In the genomic region with DNA sequence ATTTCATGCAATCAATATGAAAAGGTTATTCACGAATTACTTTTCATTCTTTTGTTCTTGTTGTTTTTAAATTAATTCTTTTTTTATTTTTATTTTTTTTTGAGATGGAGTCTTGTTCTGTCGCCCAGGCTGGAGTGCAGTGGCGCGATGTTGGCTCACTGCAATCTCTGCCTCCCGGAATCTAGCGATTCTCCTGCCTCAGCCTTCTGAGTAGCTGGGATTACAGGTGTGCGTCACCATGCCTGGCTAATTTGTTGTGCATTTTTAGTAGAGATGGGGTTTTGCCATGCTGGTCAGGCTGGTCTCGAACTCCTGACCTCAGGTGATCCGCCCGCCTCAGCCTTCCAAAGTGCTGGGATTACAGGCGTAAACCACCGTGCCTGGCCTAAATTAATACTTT, we compare ENCODE assay signal across 11 cellular contexts. TPM values are rescaled to one million over a fixed set of nuclear protein-coding genes. Genes with fewer than 3 reads are reported as not detected.
"Had no signal": no experiment of that assay in that cellular context is flagged by ENCODE, and none has a peak within 500 bp of the region (broad histone marks: within the 10 kb centered on the region; RNA-seq: fewer than 3 reads in every experiment).

No MANE protein-coding gene starts in this region.

RNA-seq across cellular contexts. Expression of gene NLRP12, which starts 16.1 kb away (rescaled TPM):
- total RNA-seq: activated CD4-positive, alpha-beta T cell treated with anti-CD3 and anti-CD28 coated beads for 36 hours; activated CD4-positive, alpha-beta T cell treated with anti-CD3 and anti-CD28 coated beads, Interleukin-2, amount 10 ng/mL, durations not matched to agents 7 days and 5 days; activated CD8-positive, alpha-beta memory T cell treated with anti-CD3 and anti-CD28 coated beads, Interleukin-2, amount 10 ng/mL, durations not matched to agents 7 days and 5 days; activated CD8-positive, alpha-beta T cell treated with anti-CD3 and anti-CD28 coated beads, Interleukin-2, amount 10 ng/mL, durations not matched to agents 7 days and 5 days; activated naive CD8-positive, alpha-beta T cell treated with anti-CD3 and anti-CD28 coated beads, Interleukin-2, amount 10 ng/mL, durations not matched to agents 7 days and 5 days; activated T-helper 2 cell treated with anti-CD3 and anti-CD28 coated beads, Interferon-gamma antibody, Interleukin-2, Interleukin-4, amounts not matched to agents 10 μg/mL and 5 μg/mL and 100 μg/mL, durations not matched to agents 14 hours and 24 hours and 36 hours; ascending aorta; bronchial epithelial cell; cardiac muscle cell; chondrocyte had no signal
- polyA plus RNA-seq: cardiac muscle cell had no signal

RNA-seq across cellular contexts. Expression of gene PRKCG, which starts 41.8 kb away (rescaled TPM):
- total RNA-seq: activated CD4-positive, alpha-beta memory T cell treated with anti-CD3 and anti-CD28 coated beads, Interleukin-2, amount 10 ng/mL, durations not matched to agents 7 days and 5 days; activated CD8-positive, alpha-beta memory T cell treated with anti-CD3 and anti-CD28 coated beads, Interleukin-2, amount 10 ng/mL, durations not matched to agents 7 days and 5 days; activated CD8-positive, alpha-beta T cell treated with anti-CD3 and anti-CD28 coated beads, Interleukin-2, amount 10 ng/mL, durations not matched to agents 7 days and 5 days; activated naive CD8-positive, alpha-beta T cell treated with anti-CD3 and anti-CD28 coated beads, Interleukin-2, amount 10 ng/mL, durations not matched to agents 7 days and 5 days; activated T-helper 2 cell treated with anti-CD3 and anti-CD28 coated beads, Interferon-gamma antibody, Interleukin-2, Interleukin-4, amounts not matched to agents 10 μg/mL and 5 μg/mL and 100 μg/mL, durations not matched to agents 14 hours and 24 hours and 36 hours; ascending aorta; bronchial epithelial cell had no signal
